Comparison of ENCODE assay signal across 1 cellular context in the genomic region with DNA sequence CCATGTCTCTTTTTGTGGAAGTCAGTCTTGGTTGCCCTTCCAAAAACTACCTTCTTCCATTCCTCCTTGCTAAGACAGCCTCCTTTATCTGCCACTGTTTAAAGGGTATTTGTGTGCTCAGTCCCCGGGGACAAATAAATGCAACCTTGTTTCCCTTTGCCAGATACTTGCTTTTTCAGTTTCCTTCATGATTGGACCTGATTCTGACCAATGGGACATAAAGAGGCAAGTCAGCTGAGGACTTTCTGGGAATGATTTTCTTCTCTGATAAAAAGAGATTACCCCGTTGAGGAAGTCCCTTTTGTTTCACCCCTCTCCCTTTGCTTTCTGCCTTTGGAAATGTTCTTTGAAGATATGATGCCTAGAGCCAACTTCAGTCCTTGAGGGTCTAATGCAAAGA.
TF ChIP-seq lines count a peak whose summit lies in the region.

No MANE protein-coding gene starts in this region.

TF ChIP-seq in K562, 482 proteins besides CTCF, POLR2A, EP300 and RAD21:
- peak; percentile 35; the same call in 1 of the 2 replicates for TF ChIP-seq L3MBTL2 (IDR thresholded peaks at IDR 0.05)
- TF ChIP-seq ZSCAN32 (CRISPR knock-in tag; IDR thresholded peaks at IDR 0.05): no peak
- peak; percentile 62 for TF ChIP-seq NFYB (IDR thresholded peaks at IDR 0.05; ENCODE audit: extremely low read depth, insufficient read length)
- TF ChIP-seq SP2 (IDR thresholded peaks at IDR 0.05; ENCODE audit: extremely low read depth, low read depth, low read length, poor library complexity, severe bottlenecking): no peak
- no peak for TF ChIP-seq TRIM28 (IDR thresholded peaks at IDR 0.05)
- TF ChIP-seq TBP (optimal IDR thresholded peaks at IDR 0.05; ENCODE audit: low read depth, low read length): peak; percentile 25
- TF ChIP-seq, protein P1, sequence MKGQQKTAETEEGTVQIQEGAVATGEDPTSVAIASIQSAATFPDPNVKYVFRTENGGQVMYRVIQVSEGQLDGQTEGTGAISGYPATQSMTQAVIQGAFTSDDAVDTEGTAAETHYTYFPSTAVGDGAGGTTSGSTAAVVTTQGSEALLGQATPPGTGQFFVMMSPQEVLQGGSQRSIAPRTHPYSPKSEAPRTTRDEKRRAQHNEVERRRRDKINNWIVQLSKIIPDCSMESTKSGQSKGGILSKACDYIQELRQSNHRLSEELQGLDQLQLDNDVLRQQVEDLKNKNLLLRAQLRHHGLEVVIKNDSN (CRISPR knock-in tag; IDR thresholded peaks at IDR 0.05): peak; percentile 74
- peak; percentile 17; the same call in 1 of the 2 replicates for TF ChIP-seq PHF8 (IDR thresholded peaks at IDR 0.05; ENCODE audit: borderline replicate concordance, low read length)
- TF ChIP-seq MECOM (CRISPR knock-in tag; IDR thresholded peaks at IDR 0.05): no peak
- TF ChIP-seq STAT5A (IDR thresholded peaks at IDR 0.05; ENCODE audit: borderline replicate concordance, low read length): peak; percentile 16; the same call in 1 of the 2 replicates
- peak; percentile 60; the same call in 1 of the 2 replicates for TF ChIP-seq ELF1 (tag; IDR thresholded peaks at IDR 0.05)
- peak; percentile 37; the same call in 1 of the 2 replicates for TF ChIP-seq ATF7 (IDR thresholded peaks at IDR 0.05)
- TF ChIP-seq BRF1 (IDR thresholded peaks at IDR 0.05; ENCODE audit: borderline replicate concordance, extremely low read depth, insufficient read length): no peak
- TF ChIP-seq, protein P2, sequence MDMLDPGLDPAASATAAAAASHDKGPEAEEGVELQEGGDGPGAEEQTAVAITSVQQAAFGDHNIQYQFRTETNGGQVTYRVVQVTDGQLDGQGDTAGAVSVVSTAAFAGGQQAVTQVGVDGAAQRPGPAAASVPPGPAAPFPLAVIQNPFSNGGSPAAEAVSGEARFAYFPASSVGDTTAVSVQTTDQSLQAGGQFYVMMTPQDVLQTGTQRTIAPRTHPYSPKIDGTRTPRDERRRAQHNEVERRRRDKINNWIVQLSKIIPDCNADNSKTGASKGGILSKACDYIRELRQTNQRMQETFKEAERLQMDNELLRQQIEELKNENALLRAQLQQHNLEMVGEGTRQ (CRISPR knock-in tag; IDR thresholded peaks at IDR 0.05): peak; percentile 89
- TF ChIP-seq ARID2 (IDR thresholded peaks at IDR 0.05): no peak
- TF ChIP-seq, protein P3, sequence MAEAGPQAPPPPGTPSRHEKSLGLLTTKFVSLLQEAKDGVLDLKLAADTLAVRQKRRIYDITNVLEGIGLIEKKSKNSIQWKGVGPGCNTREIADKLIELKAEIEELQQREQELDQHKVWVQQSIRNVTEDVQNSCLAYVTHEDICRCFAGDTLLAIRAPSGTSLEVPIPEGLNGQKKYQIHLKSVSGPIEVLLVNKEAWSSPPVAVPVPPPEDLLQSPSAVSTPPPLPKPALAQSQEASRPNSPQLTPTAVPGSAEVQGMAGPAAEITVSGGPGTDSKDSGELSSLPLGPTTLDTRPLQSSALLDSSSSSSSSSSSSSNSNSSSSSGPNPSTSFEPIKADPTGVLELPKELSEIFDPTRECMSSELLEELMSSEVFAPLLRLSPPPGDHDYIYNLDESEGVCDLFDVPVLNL (CRISPR knock-in tag; IDR thresholded peaks at IDR 0.05; ENCODE audit: low read depth): no peak
- TF ChIP-seq EP400 (IDR thresholded peaks at IDR 0.05): peak; percentile 23; the same call in 1 of the 2 replicates
- 0 out of 2 replicates have a peak, but pooled peaks have one; percentile 27 for TF ChIP-seq ARID1B (IDR thresholded peaks at IDR 0.05)
- peak; percentile 63 for TF ChIP-seq POLR2H (tag; IDR thresholded peaks at IDR 0.05; ENCODE audit: low read depth)
- no peak for TF ChIP-seq HDAC8 (tag; IDR thresholded peaks at IDR 0.05)
- TF ChIP-seq, protein P4, sequence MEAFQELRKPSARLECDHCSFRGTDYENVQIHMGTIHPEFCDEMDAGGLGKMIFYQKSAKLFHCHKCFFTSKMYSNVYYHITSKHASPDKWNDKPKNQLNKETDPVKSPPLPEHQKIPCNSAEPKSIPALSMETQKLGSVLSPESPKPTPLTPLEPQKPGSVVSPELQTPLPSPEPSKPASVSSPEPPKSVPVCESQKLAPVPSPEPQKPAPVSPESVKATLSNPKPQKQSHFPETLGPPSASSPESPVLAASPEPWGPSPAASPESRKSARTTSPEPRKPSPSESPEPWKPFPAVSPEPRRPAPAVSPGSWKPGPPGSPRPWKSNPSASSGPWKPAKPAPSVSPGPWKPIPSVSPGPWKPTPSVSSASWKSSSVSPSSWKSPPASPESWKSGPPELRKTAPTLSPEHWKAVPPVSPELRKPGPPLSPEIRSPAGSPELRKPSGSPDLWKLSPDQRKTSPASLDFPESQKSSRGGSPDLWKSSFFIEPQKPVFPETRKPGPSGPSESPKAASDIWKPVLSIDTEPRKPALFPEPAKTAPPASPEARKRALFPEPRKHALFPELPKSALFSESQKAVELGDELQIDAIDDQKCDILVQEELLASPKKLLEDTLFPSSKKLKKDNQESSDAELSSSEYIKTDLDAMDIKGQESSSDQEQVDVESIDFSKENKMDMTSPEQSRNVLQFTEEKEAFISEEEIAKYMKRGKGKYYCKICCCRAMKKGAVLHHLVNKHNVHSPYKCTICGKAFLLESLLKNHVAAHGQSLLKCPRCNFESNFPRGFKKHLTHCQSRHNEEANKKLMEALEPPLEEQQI (IDR thresholded peaks at IDR 0.05): 0 out of 2 replicates have a peak, but pooled peaks have one; percentile 23
- peak; percentile 84 for TF ChIP-seq RAD51 (IDR thresholded peaks at IDR 0.05; ENCODE audit: borderline replicate concordance, low read depth)
- no peak for TF ChIP-seq SIRT6 (IDR thresholded peaks at IDR 0.05; ENCODE audit: low read depth, low read length)
- TF ChIP-seq GATA2 (CRISPR knock-in tag; IDR thresholded peaks at IDR 0.05): 0 out of 2 replicates have a peak, but pooled peaks have one; percentile 24
- TF ChIP-seq SOX6 (IDR thresholded peaks at IDR 0.05): peak; percentile 57; the same call in 1 of the 2 replicates
- no peak for TF ChIP-seq STAG1 (CRISPR knock-in tag; IDR thresholded peaks at IDR 0.05; ENCODE audit: borderline replicate concordance)
- TF ChIP-seq TAF7 (tag; IDR thresholded peaks at IDR 0.05): 0 out of 2 replicates have a peak, but pooled peaks have one; percentile 23
- TF ChIP-seq, protein P5, sequence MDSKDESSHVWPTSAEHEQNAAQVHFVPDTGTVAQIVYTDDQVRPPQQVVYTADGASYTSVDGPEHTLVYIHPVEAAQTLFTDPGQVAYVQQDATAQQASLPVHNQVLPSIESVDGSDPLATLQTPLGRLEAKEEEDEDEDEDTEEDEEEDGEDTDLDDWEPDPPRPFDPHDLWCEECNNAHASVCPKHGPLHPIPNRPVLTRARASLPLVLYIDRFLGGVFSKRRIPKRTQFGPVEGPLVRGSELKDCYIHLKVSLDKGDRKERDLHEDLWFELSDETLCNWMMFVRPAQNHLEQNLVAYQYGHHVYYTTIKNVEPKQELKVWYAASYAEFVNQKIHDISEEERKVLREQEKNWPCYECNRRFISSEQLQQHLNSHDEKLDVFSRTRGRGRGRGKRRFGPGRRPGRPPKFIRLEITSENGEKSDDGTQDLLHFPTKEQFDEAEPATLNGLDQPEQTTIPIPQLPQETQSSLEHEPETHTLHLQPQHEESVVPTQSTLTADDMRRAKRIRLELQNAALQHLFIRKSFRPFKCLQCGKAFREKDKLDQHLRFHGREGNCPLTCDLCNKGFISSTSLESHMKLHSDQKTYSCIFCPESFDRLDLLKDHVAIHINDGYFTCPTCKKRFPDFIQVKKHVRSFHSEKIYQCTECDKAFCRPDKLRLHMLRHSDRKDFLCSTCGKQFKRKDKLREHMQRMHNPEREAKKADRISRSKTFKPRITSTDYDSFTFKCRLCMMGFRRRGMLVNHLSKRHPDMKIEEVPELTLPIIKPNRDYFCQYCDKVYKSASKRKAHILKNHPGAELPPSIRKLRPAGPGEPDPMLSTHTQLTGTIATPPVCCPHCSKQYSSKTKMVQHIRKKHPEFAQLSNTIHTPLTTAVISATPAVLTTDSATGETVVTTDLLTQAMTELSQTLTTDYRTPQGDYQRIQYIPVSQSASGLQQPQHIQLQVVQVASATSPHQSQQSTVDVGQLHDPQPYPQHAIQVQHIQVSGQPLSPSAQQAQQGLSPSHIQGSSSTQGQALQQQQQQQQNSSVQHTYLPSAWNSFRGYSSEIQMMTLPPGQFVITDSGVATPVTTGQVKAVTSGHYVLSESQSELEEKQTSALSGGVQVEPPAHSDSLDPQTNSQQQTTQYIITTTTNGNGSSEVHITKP (IDR thresholded peaks at IDR 0.05; ENCODE audit: partially characterized antibody): peak; percentile 92
- peak; percentile 67; the same call in 1 of the 2 replicates for TF ChIP-seq SPI1 (IDR thresholded peaks at IDR 0.05; ENCODE audit: borderline replicate concordance, low read depth, low read length)
- no peak for TF ChIP-seq RBM39 (optimal IDR thresholded peaks at IDR 0.05; ENCODE audit: low read depth, low read length)
- peak in 1 of 2 experiments; percentile 18; a peak in 1 of 4 replicates for TF ChIP-seq RCOR1 (IDR thresholded peaks at IDR 0.05; ENCODE audit: borderline replicate concordance in 1 of 2, low read depth in 2 of 2, low read length in 2 of 2)
- peak; percentile 30 to 52; a peak in 1 of 4 replicates for TF ChIP-seq FOXK2 (conservative IDR thresholded peaks at IDR 0.05 in 1 of 2, IDR thresholded peaks at IDR 0.05 in 1 of 2; ENCODE audit: low read depth in 2 of 2)
